In the genomic region with DNA sequence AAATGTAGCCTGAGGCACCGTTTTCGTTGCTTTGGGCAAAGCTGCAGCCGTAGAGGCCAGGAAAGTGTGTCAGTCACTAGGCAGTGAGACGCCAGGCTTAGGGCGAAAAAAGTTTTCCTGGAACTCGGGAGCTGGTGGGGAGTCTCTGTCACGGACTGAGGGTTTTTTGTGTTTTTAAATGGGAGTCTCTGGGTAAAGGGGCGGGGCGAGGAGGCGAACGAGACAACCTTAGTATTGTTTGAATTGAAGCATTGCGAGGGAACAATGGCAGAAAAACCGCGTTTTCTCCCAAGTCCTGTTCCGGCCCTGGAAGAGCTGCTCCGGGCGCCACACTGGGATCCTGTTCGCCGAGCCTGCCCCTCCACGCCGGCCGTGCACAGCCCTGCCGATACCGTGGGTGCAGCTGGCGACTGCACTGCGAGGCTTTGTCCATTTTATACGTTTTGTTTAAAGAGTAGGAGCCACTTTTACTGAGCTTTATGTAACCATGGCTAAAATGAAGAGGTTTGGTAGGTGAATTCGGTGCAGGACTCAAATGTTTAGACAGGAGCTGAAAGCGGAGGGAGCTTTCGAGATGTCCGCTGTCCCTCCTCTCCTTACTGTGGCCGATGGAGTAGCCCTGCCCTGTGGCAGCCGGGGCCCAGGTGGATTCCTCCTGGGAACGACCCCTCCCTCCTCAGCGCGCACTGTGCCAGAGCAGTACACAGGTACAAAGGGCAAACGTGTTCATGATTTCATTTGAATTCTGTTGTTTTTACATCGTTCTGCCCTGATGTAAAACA, we compare ENCODE assay signal across 8 cellular contexts. TPM values are rescaled to one million over a fixed set of nuclear protein-coding genes. Genes with fewer than 3 reads are reported as not detected.
DNase-seq lines count a peak whose midpoint lies in the region; ATAC-seq and TF ChIP-seq lines count a peak whose summit lies in the region.

No MANE protein-coding gene starts in this region.

- ATAC-seq in HG03432 (IDR thresholded peaks at IDR 0.05; ENCODE audit: unreplicated experiment), result no peak
- no peak for ATAC-seq in GM21367 (IDR thresholded peaks at IDR 0.05; ENCODE audit: unreplicated experiment)
- no peak for ATAC-seq in GM18520 (IDR thresholded peaks at IDR 0.05; ENCODE audit: unreplicated experiment)

- H3K27ac Mint-ChIP-seq in glutamatergic neuron (ENCODE audit: unreplicated experiment), result peak overlapping the region; percentile 77
- peak overlapping the region; percentile 92 for H3K27ac Mint-ChIP-seq in progenitor cell of endocrine pancreas

- H3K36me3 Mint-ChIP-seq in glutamatergic neuron (ENCODE audit: unreplicated experiment) (no peaks in the 10 kb centered on the region), progenitor cell of endocrine pancreas (ENCODE audit: insufficient read depth) (peaks cover 3% of the 10 kb centered on the region)

- H3K9me3 Mint-ChIP-seq in glutamatergic neuron (ENCODE audit: unreplicated experiment) (peaks cover 7% of the 10 kb centered on the region), progenitor cell of endocrine pancreas (ENCODE audit: low read depth) (no peaks in the 10 kb centered on the region)

- H3K4me3 ChIP-seq in SK-N-MC, result peak overlapping the region; percentile 99

- H3K4me1 Mint-ChIP-seq in glutamatergic neuron (ENCODE audit: low read depth, unreplicated experiment) (peaks cover 24% of the 10 kb centered on the region), progenitor cell of endocrine pancreas (ENCODE audit: low read depth) (peaks cover 43% of the 10 kb centered on the region)

- H3K9ac ChIP-seq in SK-N-MC (ENCODE audit: insufficient read length), result peak overlapping the region; percentile 91

- peaks cover 10% of the 10 kb centered on the region for H3K36me3 ChIP-seq in SK-N-MC (ENCODE audit: insufficient read depth, low read length)

- DNase-seq in EL (peak; percentile 69), SK-N-MC (ENCODE audit: low read depth, low spot score) (no peak), glutamatergic neuron (no peak), progenitor cell of endocrine pancreas (ENCODE audit: low spot score, unreplicated experiment) (peak; percentile 39), NOMO-1 (lab: John Stamatoyannopoulos, UW; ENCODE audit: unreplicated experiment in 2 of 2) (no peak)

- no peaks in the 10 kb centered on the region for H3K9me3 ChIP-seq in SK-N-MC (ENCODE audit: low read depth, low read length)

- peak overlapping the region; percentile 96 for H3K4me3 Mint-ChIP-seq in glutamatergic neuron (ENCODE audit: unreplicated experiment)
- H3K4me3 Mint-ChIP-seq in progenitor cell of endocrine pancreas (ENCODE audit: low read depth), result peak overlapping the region; percentile 85

- H3K27ac ChIP-seq in SK-N-MC, result no peak overlapping the region

- no peak for TF ChIP-seq CTCF in glutamatergic neuron (IDR thresholded peaks at IDR 0.05; ENCODE audit: partially characterized antibody, unreplicated experiment)
- no peak for TF ChIP-seq CTCF in progenitor cell of endocrine pancreas (IDR thresholded peaks at IDR 0.05; ENCODE audit: unreplicated experiment)

- H3K27me3 Mint-ChIP-seq in glutamatergic neuron (ENCODE audit: unreplicated experiment) (peaks cover 17% of the 10 kb centered on the region), progenitor cell of endocrine pancreas (peaks cover 23% of the 10 kb centered on the region)

RNA-seq across cellular contexts. Expression of gene COL4A2, which starts 1.5 kb away (rescaled TPM):
- total RNA-seq in glutamatergic neuron (ENCODE audit: unreplicated experiment), result 60.9 TPM
- 120 and 121 TPM in 2 replicates for total RNA-seq in progenitor cell of endocrine pancreas

RNA-seq across cellular contexts. Expression of gene COL4A1, which starts 1.6 kb away (rescaled TPM):
- total RNA-seq in glutamatergic neuron (ENCODE audit: unreplicated experiment) (14.6 TPM), progenitor cell of endocrine pancreas (81.3 and 90.8 TPM in 2 replicates)

Comparison
In these comparisons a context has a peak if more than half of its experiments do, and no peak if none do; other contexts are left out.
1. DNase-seq: peak in EL (single experiment) and progenitor cell of endocrine pancreas (single experiment); none in SK-N-MC (single experiment), glutamatergic neuron (single experiment) and NOMO-1 (0 of 2).